Comparison of ENCODE assay signal across 17 cellular contexts in genomic region chr1:209107535-209107934, GRCh38.
A peak's percentile ranks its signal among the peaks of the same experiment; 100 is the strongest.
DNase-seq lines count a peak whose midpoint lies in the region; ATAC-seq and TF ChIP-seq lines count a peak whose summit lies in the region.
"Had no signal": no experiment of that assay in that cellular context is flagged by ENCODE, and none has a peak within 500 bp of the region (broad histone marks: within the 10 kb centered on the region; RNA-seq: fewer than 3 reads in every experiment).

No MANE protein-coding gene starts in this region.

- no peak for TF ChIP-seq EP300 in transverse colon (IDR thresholded peaks at IDR 0.05; ENCODE audit: low read depth)

- H3K27ac Mint-ChIP-seq in CD14-positive monocyte, result no peak overlapping the region
- H3K27ac Mint-ChIP-seq: activated CD4-positive, alpha-beta T cell treated with anti-CD3 and anti-CD28 coated beads, Interleukin-2, amount 10 ng/mL, durations not matched to agents 24 days and 14 days; T-helper 1 cell treated with Interleukin-12 subunit alpha and Interleukin-12 subunit beta and Interleukin-4 antibody, amounts not matched to agents 30 μg/mL and 1 μg/mL, for 36 hours had no signal

- TF ChIP-seq POLR2A in transverse colon (IDR thresholded peaks at IDR 0.05) (no peak), adrenal gland (IDR thresholded peaks at IDR 0.05) (no peak)

- WGBS in transverse colon (ENCODE audit: low coverage in 1 of 2), 2 donors, result 85 to 87% methylated on average over 3 to 10 of the region's 10 CpGs
- WGBS in adrenal gland, 4 donors, result 75 to 89% (median 83%) methylated on average over 10 of the region's 10 CpGs

- H3K9me3 Mint-ChIP-seq in CD14-positive monocyte, result peaks cover 0 to 2% (median 0%) of the 10 kb centered on the region in 7 donors
- H3K9me3 Mint-ChIP-seq: activated CD4-positive, alpha-beta T cell treated with anti-CD3 and anti-CD28 coated beads, Interleukin-2, amount 10 ng/mL, durations not matched to agents 24 days and 14 days; T-helper 1 cell treated with Interleukin-12 subunit alpha and Interleukin-12 subunit beta and Interleukin-4 antibody, amounts not matched to agents 30 μg/mL and 1 μg/mL, for 36 hours had no signal

- in situ Hi-C loops in transverse colon (cut with MboI; ENCODE audit: low pct_ligation_motif_present in 1 of 4, low pct_unique_long_range_greater_than_20kb in 1 of 4, low sequenced_read_pairs in 3 of 4), result no loop called here

- no peaks in the 10 kb centered on the region for H3K9me3 ChIP-seq in transverse colon
- no peaks in the 10 kb centered on the region for H3K9me3 ChIP-seq in adrenal gland (replicated peaks in 1 of 3)
- H3K9me3 ChIP-seq: thyroid gland had no signal

- H3K4me3 ChIP-seq in transverse colon (no peak overlapping the region), adrenal gland (no peak overlapping the region)
- H3K4me3 ChIP-seq: cardiac muscle cell, thyroid gland had no signal

- H3K36me3 ChIP-seq in transverse colon (no peaks in the 10 kb centered on the region), adrenal gland (replicated peaks in 1 of 2) (no peaks in the 10 kb centered on the region)
- H3K36me3 ChIP-seq: cardiac muscle cell, thyroid gland had no signal

- ATAC-seq in GM19351 (IDR thresholded peaks at IDR 0.05; ENCODE audit: unreplicated experiment) (peak; percentile 60), HG02588 (IDR thresholded peaks at IDR 0.05; ENCODE audit: unreplicated experiment) (peak; percentile 40), HG03175 (IDR thresholded peaks at IDR 0.05; ENCODE audit: unreplicated experiment) (peak; percentile 59)
- no peak for ATAC-seq in activated CD4-positive, CD25-positive, alpha-beta regulatory T cell treated with anti-CD3 and anti-CD28 coated beads, Interleukin-2, amount 50 U/mL, for 24 hours
- ATAC-seq: left ventricle myocardium superior had no signal

- DNase-seq in transverse colon (peak; percentile 44), globus pallidus (ENCODE audit: low spot score) (no peak), CD14-positive monocyte (ENCODE audit: low spot score) (no peak), adrenal gland (no peak)
- DNase-seq: activated CD4-positive, alpha-beta T cell treated with anti-CD3 and anti-CD28 coated beads, Interleukin-2, amount 10 ng/mL, durations not matched to agents 24 days and 14 days; activated naive CD4-positive, alpha-beta T cell; COR-L47; left ventricle myocardium superior; NCI-H2171 treated with DMSO at 0.1 percent for 48 hours; small intestine; thyroid gland had no signal

- H3K4me1 Mint-ChIP-seq in CD14-positive monocyte, result no peaks in the 10 kb centered on the region
- H3K4me1 Mint-ChIP-seq: activated CD4-positive, alpha-beta T cell treated with anti-CD3 and anti-CD28 coated beads, Interleukin-2, amount 10 ng/mL, durations not matched to agents 24 days and 14 days had no signal

- peaks cover 0 to 15% (median 2%) of the 10 kb centered on the region in 4 donors for H3K4me1 ChIP-seq in transverse colon
- no peaks in the 10 kb centered on the region for H3K4me1 ChIP-seq in adrenal gland (replicated peaks in 1 of 2)
- H3K4me1 ChIP-seq: thyroid gland had no signal

- no peaks in the 10 kb centered on the region for H3K27me3 ChIP-seq in transverse colon
- no peaks in the 10 kb centered on the region for H3K27me3 ChIP-seq in adrenal gland
- H3K27me3 ChIP-seq: cardiac muscle cell, thyroid gland had no signal

- H3K36me3 Mint-ChIP-seq in CD14-positive monocyte, result no peaks in the 10 kb centered on the region

- TF ChIP-seq CTCF in transverse colon (IDR thresholded peaks at IDR 0.05) (no peak), CD14-positive monocyte (IDR thresholded peaks at IDR 0.05) (no peak), adrenal gland (IDR thresholded peaks at IDR 0.05) (no peak)

- no peaks in the 10 kb centered on the region for H3K27me3 Mint-ChIP-seq in CD14-positive monocyte (ENCODE audit: low read depth in 3 of 3)
- H3K27me3 Mint-ChIP-seq: activated CD4-positive, alpha-beta T cell treated with anti-CD3 and anti-CD28 coated beads, Interleukin-2, amount 10 ng/mL, durations not matched to agents 24 days and 14 days had no signal

- H3K27ac ChIP-seq in transverse colon (peak overlapping the region in 2 of 4 donors; percentile 22 to 51), adrenal gland (no peak overlapping the region)
- H3K27ac ChIP-seq: cardiac muscle cell, thyroid gland had no signal

- intact Hi-C loops in transverse colon (cut with DNase I; ENCODE audit: low total_unique reads) (no loop called here), CD14-positive monocyte (cut with micrococcal nuclease) (no loop called here), adrenal gland (cut with DNase I) (no loop called here)

- no peak overlapping the region for H3K4me3 Mint-ChIP-seq in CD14-positive monocyte
- H3K4me3 Mint-ChIP-seq: activated CD4-positive, alpha-beta T cell treated with anti-CD3 and anti-CD28 coated beads, Interleukin-2, amount 10 ng/mL, durations not matched to agents 24 days and 14 days; T-helper 1 cell treated with Interleukin-12 subunit alpha and Interleukin-12 subunit beta and Interleukin-4 antibody, amounts not matched to agents 30 μg/mL and 1 μg/mL, for 36 hours had no signal

Comparison
In these comparisons a context has a peak if more than half of its experiments do, and no peak if none do; other contexts are left out.
1. ATAC-seq: peak in GM19351 (single experiment), HG02588 (single experiment) and HG03175 (single experiment); none in activated CD4-positive, CD25-positive, alpha-beta regulatory T cell treated with anti-CD3 and anti-CD28 coated beads, Interleukin-2, amount 50 U/mL, for 24 hours (0 of 2).